Comparison of ENCODE assay signal across 8 cellular contexts in genomic region chr5:50711280-50711679, GRCh38. TPM values are rescaled to one million over a fixed set of nuclear protein-coding genes. Genes with fewer than 3 reads are reported as not detected.
DNase-seq lines count a peak whose midpoint lies in the region; ATAC-seq and TF ChIP-seq lines count a peak whose summit lies in the region.

No MANE protein-coding gene starts in this region.

- no peak for TF ChIP-seq RAD21 in SK-N-SH (IDR thresholded peaks at IDR 0.05; ENCODE audit: low read length)

- in situ Hi-C loops in astrocyte of the spinal cord (cut with HindIII; ENCODE audit: low sequenced_read_pairs): no loop called here

- ATAC-seq in HG03280 (IDR thresholded peaks at IDR 0.05; ENCODE audit: unreplicated experiment) (peak; percentile 98), naive B cell (ENCODE audit: low read depth in 2 of 2) (peak; percentile 99)

- 63% methylated on average over 2 of the region's 2 CpGs for WGBS in SK-N-SH (ENCODE audit: low lambda C conversion rate)
- WGBS in H9 (ENCODE audit: extremely low coverage, insufficient read length, low lambda C conversion rate): no CpG with 5 or more reads among the region's 2 CpGs

- H3K27me3 Mint-ChIP-seq in naive B cell (no peaks in the 10 kb centered on the region), H9 (ENCODE audit: low read depth) (no peaks in the 10 kb centered on the region)

- H3K4me2 ChIP-seq in SK-N-SH (peak overlapping the region; percentile 46; the same call in 1 of the 2 replicates), H9 (ENCODE audit: insufficient read depth, insufficient read length, low read length) (no peak overlapping the region)

- H3K4me3 ChIP-seq in SK-N-SH (ENCODE audit: low read depth in 2 of 2, low read length in 1 of 2) (no peak overlapping the region), astrocyte of the spinal cord (ENCODE audit: low read depth, low read length) (no peak overlapping the region)

- no peaks in the 10 kb centered on the region for H3F3A ChIP-seq in SK-N-SH (replicated peaks; ENCODE audit: insufficient read depth)

- H4K20me1 ChIP-seq in SK-N-SH (ENCODE audit: insufficient read depth) (no peaks in the 10 kb centered on the region), H9 (ENCODE audit: control insufficient read depth, insufficient read depth, insufficient read length) (no peaks in the 10 kb centered on the region)

- no peak for TF ChIP-seq EP300 in SK-N-SH (IDR thresholded peaks at IDR 0.05; ENCODE audit: borderline replicate concordance in 1 of 2, low read depth in 1 of 2, low read length in 1 of 2)

- no peaks in the 10 kb centered on the region for H3K9me3 Mint-ChIP-seq in naive B cell
- no peaks in the 10 kb centered on the region for H3K9me3 Mint-ChIP-seq in H9

- no peak overlapping the region for H4K91ac ChIP-seq in H9 (ENCODE audit: insufficient read length, low read depth, low read length)

- no peak overlapping the region for H3K23ac ChIP-seq in H9 (ENCODE audit: insufficient read length, low read depth, low read length)

- H3K27ac Mint-ChIP-seq in naive B cell (peak overlapping the region; percentile 87 to 96 (median 90)), H9 (peak overlapping the region in 1 of 3 experiments; percentile 68; a peak in 2 of 7 replicates)

- no peaks in the 10 kb centered on the region for H3K27me3 ChIP-seq in SK-N-SH (ENCODE audit: insufficient read depth)
- no peaks in the 10 kb centered on the region for H3K27me3 ChIP-seq in H9 (ENCODE audit: insufficient read depth, low read length)

- no peak overlapping the region for H2BK20ac ChIP-seq in H9 (ENCODE audit: low read depth, low read length, poor library complexity, severe bottlenecking)

- H3K4me3 Mint-ChIP-seq in naive B cell (peak overlapping the region; percentile 6 to 89 (median 82)), H9 (no peak overlapping the region)

- CTCF ChIA-PET in SK-N-SH (lab: Yijun Ruan, JAX): interaction anchor here (1.0 to 1.5 kb wide), 4 partner anchors 9 to 45 kb away, joined by 3 to 4 read pairs (median 3); partner anchors contain the start of gene PARP8

- H3K18ac ChIP-seq in H9 (ENCODE audit: insufficient read length, low read depth, low read length): no peak overlapping the region

- H3K27ac ChIP-seq in SK-N-SH (ENCODE audit: low read depth in 2 of 2, low read length in 1 of 2) (peak overlapping the region in 1 of 2 experiments; percentile 60; a peak in 2 of 4 replicates), H9 (ENCODE audit: insufficient read length, low read depth, low read length) (no peak overlapping the region)

- no peak overlapping the region for H4K5ac ChIP-seq in H9 (ENCODE audit: insufficient read length, low read depth, low read length)

- DNase-seq in CD1c-positive myeloid dendritic cell (ENCODE audit: extremely low spot score) (peak; percentile 50), GM19240 (ENCODE audit: insufficient read length, low spot score) (peak; percentile 44), SK-N-SH (peak; percentile 2), astrocyte of the spinal cord (ENCODE audit: low read depth, low spot score) (peak; percentile 3), naive B cell (peak; percentile 68), NCI-H69 (lab: John Stamatoyannopoulos, UW) (no peak), H9 (no peak)

- no peaks in the 10 kb centered on the region for H3K9me2 ChIP-seq in SK-N-SH

- H2BK15ac ChIP-seq in H9 (ENCODE audit: low read depth, low read length): no peak overlapping the region

- H3K14ac ChIP-seq in H9 (ENCODE audit: insufficient read depth, low read length): no peak overlapping the region

- no peaks in the 10 kb centered on the region for H3K36me3 ChIP-seq in SK-N-SH (replicated peaks in 1 of 2; ENCODE audit: control insufficient read depth in 1 of 2, insufficient read depth in 2 of 2, low read length in 1 of 2)

- H2BK120ac ChIP-seq in H9 (ENCODE audit: low read depth, low read length, poor library complexity, severe bottlenecking): no peak overlapping the region

- H2AK5ac ChIP-seq in H9 (ENCODE audit: insufficient read length, low read length): no peak overlapping the region

- H3K4me1 Mint-ChIP-seq in naive B cell: peaks cover 43 to 63% (median 62%) of the 10 kb centered on the region in 3 donors
- H3K4me1 Mint-ChIP-seq in H9: peaks cover 34 to 38% of the 10 kb centered on the region in 2 experiments

- H3T11ph ChIP-seq in H9 (ENCODE audit: low read length): no peak overlapping the region

- no peak overlapping the region for H3K56ac ChIP-seq in H9 (ENCODE audit: insufficient read length, low read depth, low read length)

- H3K36me3 Mint-ChIP-seq in naive B cell: no peaks in the 10 kb centered on the region
- H3K36me3 Mint-ChIP-seq in H9 (ENCODE audit: insufficient read depth in 1 of 3, low read depth in 3 of 3): no peaks in the 10 kb centered on the region; a peak in 1 of 7 replicates

- no peaks in the 10 kb centered on the region for H3K9me3 ChIP-seq in SK-N-SH
- no peaks in the 10 kb centered on the region for H3K9me3 ChIP-seq in H9 (ENCODE audit: control insufficient read depth, low read depth, low read length)

- H2BK5ac ChIP-seq in H9 (ENCODE audit: insufficient read length, low read length): no peak overlapping the region

- TF ChIP-seq CTCF in SK-N-SH (IDR thresholded peaks at IDR 0.05): no peak
- no peak for TF ChIP-seq CTCF in astrocyte of the spinal cord (IDR thresholded peaks at IDR 0.05; ENCODE audit: low read depth, low read length)
- TF ChIP-seq CTCF in H9 (conservative IDR thresholded peaks at IDR 0.05): no peak

- no peak overlapping the region for H4K8ac ChIP-seq in H9 (replicated peaks; ENCODE audit: insufficient read length, low read depth, low read length)

- peaks cover 0 to 15% of the 10 kb centered on the region in 2 experiments; a peak in 2 of 4 replicates for H3K4me1 ChIP-seq in SK-N-SH (ENCODE audit: control insufficient read depth in 1 of 2, insufficient read depth in 2 of 2, low read depth in 1 of 2, low read length in 1 of 2)
- H3K4me1 ChIP-seq in H9 (ENCODE audit: insufficient read depth, low read length): no peaks in the 10 kb centered on the region

- no peak overlapping the region for H2BK12ac ChIP-seq in H9 (ENCODE audit: insufficient read length, low read depth, low read length)

- no peak overlapping the region for H3K4ac ChIP-seq in H9 (ENCODE audit: low read depth, low read length)

- H3K9ac ChIP-seq in SK-N-SH (no peak overlapping the region), H9 (ENCODE audit: extremely low read depth, insufficient read length, low read length) (no peak overlapping the region)

- no peak overlapping the region for H2AFZ ChIP-seq in SK-N-SH (ENCODE audit: low read depth)
- H2AFZ ChIP-seq in H9 (ENCODE audit: low read length): no peak overlapping the region

- H3K79me2 ChIP-seq in SK-N-SH (ENCODE audit: insufficient read depth) (0 out of 2 replicates have a peak, but pooled peaks cover 4% of the 10 kb centered on the region), H9 (ENCODE audit: insufficient read depth, low read length) (peaks cover 3% of the 10 kb centered on the region; the same call in 1 of the 2 replicates)

- H3K79me1 ChIP-seq in H9 (ENCODE audit: insufficient read depth, low read depth, low read length, poor library complexity, severe bottlenecking): no peaks in the 10 kb centered on the region

- no peaks in the 10 kb centered on the region for H3K23me2 ChIP-seq in H9 (ENCODE audit: insufficient read length, low read depth, low read length, poor library complexity, severe bottlenecking)

- POLR2A ChIA-PET in SK-N-SH (lab: Yijun Ruan, JAX): no interaction called here

TF ChIP-seq in SK-N-SH, 30 proteins besides CTCF, POLR2A, EP300 and RAD21:
- 0 out of 2 replicates have a peak, but pooled peaks have one; percentile 13 for TF ChIP-seq PBX3 (IDR thresholded peaks at IDR 0.05)
- peak; percentile 76; the same call in 1 of the 2 replicates for TF ChIP-seq USF1 (IDR thresholded peaks at IDR 0.05; ENCODE audit: borderline replicate concordance, low read depth)
- TF ChIP-seq NFIC (IDR thresholded peaks at IDR 0.05; ENCODE audit: borderline replicate concordance): no peak

RNA-seq across cellular contexts. Expression of gene PARP8, which starts 44.8 kb away (rescaled TPM):
- polyA plus RNA-seq in SK-N-SH (2012; rRNA removed) (6.2 and 8.6 TPM in 2 replicates), naive B cell (ENCODE audit: low read depth in 6 of 6) (10 to 100 TPM; 10.1 to 63.7 (median 46.9) TPM)
- 7.2 and 8.0 TPM in 2 replicates for polyA plus RNA-seq in SK-N-SH (2012; cell fraction: cytosol; rRNA removed)
- polyA plus RNA-seq in SK-N-SH (2012; cell fraction: nucleus; rRNA removed): 7.9 and 14.1 TPM in 2 replicates
- total RNA-seq in H9 (2021): 27.9 and 34.0 TPM in 2 replicates

Comparison
In these comparisons a context has a peak if more than half of its experiments do, and no peak if none do; other contexts are left out.
1. DNase-seq: peak in CD1c-positive myeloid dendritic cell (single experiment), GM19240 (single experiment), SK-N-SH (single experiment), astrocyte of the spinal cord (single experiment) and naive B cell (single experiment); none in NCI-H69 (single experiment) and H9 (single experiment).
2. H3K4me3 Mint-ChIP-seq: peak in naive B cell (8 of 8); none in H9 (0 of 2).